1 cellular context compared by ENCODE assay signal in genomic region chr2:200340527-200341224, GRCh38.
TF ChIP-seq lines count a peak whose summit lies in the region.

No MANE protein-coding gene starts in this region.

TF ChIP-seq in IMR-90, 13 proteins besides CTCF, POLR2A, EP300 and RAD21:
- TF ChIP-seq MAFK (IDR thresholded peaks at IDR 0.05; ENCODE audit: low read depth, low read length) (no peak), RCOR1 (IDR thresholded peaks at IDR 0.05; ENCODE audit: insufficient replicate concordance, low read length) (no peak), CEBPB (IDR thresholded peaks at IDR 0.05; ENCODE audit: low read depth, low read length) (no peak), BHLHE40 (IDR thresholded peaks at IDR 0.05; ENCODE audit: low read depth, low read length) (no peak), FOS (IDR thresholded peaks at IDR 0.05; ENCODE audit: low read depth, low read length) (no peak), NFE2L2 (IDR thresholded peaks at IDR 0.05; ENCODE audit: low read depth, low read length) (no peak)
- TF ChIP-seq, protein P1, sequence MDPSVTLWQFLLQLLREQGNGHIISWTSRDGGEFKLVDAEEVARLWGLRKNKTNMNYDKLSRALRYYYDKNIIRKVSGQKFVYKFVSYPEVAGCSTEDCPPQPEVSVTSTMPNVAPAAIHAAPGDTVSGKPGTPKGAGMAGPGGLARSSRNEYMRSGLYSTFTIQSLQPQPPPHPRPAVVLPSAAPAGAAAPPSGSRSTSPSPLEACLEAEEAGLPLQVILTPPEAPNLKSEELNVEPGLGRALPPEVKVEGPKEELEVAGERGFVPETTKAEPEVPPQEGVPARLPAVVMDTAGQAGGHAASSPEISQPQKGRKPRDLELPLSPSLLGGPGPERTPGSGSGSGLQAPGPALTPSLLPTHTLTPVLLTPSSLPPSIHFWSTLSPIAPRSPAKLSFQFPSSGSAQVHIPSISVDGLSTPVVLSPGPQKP (IDR thresholded peaks at IDR 0.05; ENCODE audit: borderline replicate concordance, low read depth, low read length): no peak
- TF ChIP-seq, protein P2, sequence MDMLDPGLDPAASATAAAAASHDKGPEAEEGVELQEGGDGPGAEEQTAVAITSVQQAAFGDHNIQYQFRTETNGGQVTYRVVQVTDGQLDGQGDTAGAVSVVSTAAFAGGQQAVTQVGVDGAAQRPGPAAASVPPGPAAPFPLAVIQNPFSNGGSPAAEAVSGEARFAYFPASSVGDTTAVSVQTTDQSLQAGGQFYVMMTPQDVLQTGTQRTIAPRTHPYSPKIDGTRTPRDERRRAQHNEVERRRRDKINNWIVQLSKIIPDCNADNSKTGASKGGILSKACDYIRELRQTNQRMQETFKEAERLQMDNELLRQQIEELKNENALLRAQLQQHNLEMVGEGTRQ (IDR thresholded peaks at IDR 0.05; ENCODE audit: low read depth, low read length): no peak
